ENCODE assay signal across 18 cellular contexts in genomic region chr7:22566176-22566575, GRCh38.
DNase-seq lines count a peak whose midpoint lies in the region; ATAC-seq and TF ChIP-seq lines count a peak whose summit lies in the region.
"Had no signal": no experiment of that assay in that cellular context is flagged by ENCODE, and none has a peak within 500 bp of the region (broad histone marks: within the 10 kb centered on the region; RNA-seq: fewer than 3 reads in every experiment).

No MANE protein-coding gene starts in this region.

- intact Hi-C loops in natural killer cell (cut with micrococcal nuclease) = no loop called here
- intact Hi-C loops in left colon (cut with DNase I, micrococcal nuclease) = no loop called here

- peak overlapping the region; percentile 63 to 78 for H3K27ac Mint-ChIP-seq in natural killer cell treated with Interleukin-12 subunit alpha and Interleukin-12 subunit beta and Interleukin-15 and Interleukin-18, amount 100 ng/mL, for 72 hours
- H3K27ac Mint-ChIP-seq in natural killer cell = no peak overlapping the region
- H3K27ac Mint-ChIP-seq: activated naive CD8-positive, alpha-beta T cell had no signal

- H3K4me1 Mint-ChIP-seq in natural killer cell treated with Interleukin-12 subunit alpha and Interleukin-12 subunit beta and Interleukin-15 and Interleukin-18, amount 100 ng/mL, for 72 hours (ENCODE audit: low read depth in 2 of 2) = peaks cover 38 to 59% of the 10 kb centered on the region in 2 donors
- H3K4me1 Mint-ChIP-seq in natural killer cell = peaks cover 6 to 14% of the 10 kb centered on the region in 2 donors

- TF ChIP-seq CTCF in natural killer cell (IDR thresholded peaks at IDR 0.05) = no peak
- no peak for TF ChIP-seq CTCF in RWPE2 (IDR thresholded peaks at IDR 0.05; ENCODE audit: poor library complexity, severe bottlenecking)

- peaks cover 10% of the 10 kb centered on the region for H3K36me3 Mint-ChIP-seq in natural killer cell treated with Interleukin-12 subunit alpha and Interleukin-12 subunit beta and Interleukin-15 and Interleukin-18, amount 100 ng/mL, for 72 hours
- H3K36me3 Mint-ChIP-seq in natural killer cell = no peaks in the 10 kb centered on the region
- H3K36me3 Mint-ChIP-seq: activated naive CD8-positive, alpha-beta T cell had no signal

- no peak for DNase-seq in natural killer cell treated with Interleukin-12 subunit alpha and Interleukin-12 subunit beta and Interleukin-15 and Interleukin-18, amount 100 ng/mL, for 72 hours (ENCODE audit: low spot score)
- DNase-seq in natural killer cell = no peak
- DNase-seq in RWPE2 (ENCODE audit: low spot score) = no peak
- peak; percentile 25 to 43 for DNase-seq in left colon
- DNase-seq in substantia nigra (lab: John Stamatoyannopoulos, UW) = no peak
- DNase-seq: central memory CD4-positive, alpha-beta T cell; gastrocnemius medialis; mesendoderm; NCI-H345; stimulated activated naive CD8-positive, alpha-beta T cell treated with anti-CD3 and anti-CD28 coated beads, Interleukin-15, Interleukin-2, amounts not matched to agents 100 U/mL and 50 U/mL, for 24 hours; WERI-Rb-1 had no signal

- H3K4me1 ChIP-seq in RWPE2 (ENCODE audit: insufficient read depth, poor library complexity, severe bottlenecking) = peaks cover 51% of the 10 kb centered on the region

- peak overlapping the region; percentile 83 for H3K4me3 Mint-ChIP-seq in natural killer cell treated with Interleukin-12 subunit alpha and Interleukin-12 subunit beta and Interleukin-15 and Interleukin-18, amount 100 ng/mL, for 72 hours
- H3K4me3 Mint-ChIP-seq in natural killer cell = no peak overlapping the region

- no peaks in the 10 kb centered on the region for H3K27me3 ChIP-seq in RWPE2 (ENCODE audit: insufficient read depth, poor library complexity, severe bottlenecking)
- H3K27me3 ChIP-seq: gastrocnemius medialis had no signal

- no peak overlapping the region for H3K4me3 ChIP-seq in RWPE2 (ENCODE audit: severe bottlenecking)
- H3K4me3 ChIP-seq: gastrocnemius medialis, skin epidermis had no signal

- no peak for ATAC-seq in natural killer cell treated with Interleukin-12 subunit alpha and Interleukin-12 subunit beta and Interleukin-15 and Interleukin-18, amount 100 ng/mL, for 72 hours
- no peak for ATAC-seq in natural killer cell
- ATAC-seq in RWPE2 (ENCODE audit: low read depth) = no peak
- peak; percentile 77 for ATAC-seq in left colon
- no peak for ATAC-seq in HG02798 (IDR thresholded peaks at IDR 0.05; ENCODE audit: poor library complexity, unreplicated experiment)
- ATAC-seq in HG02588 (IDR thresholded peaks at IDR 0.05; ENCODE audit: unreplicated experiment) = no peak
- ATAC-seq in GM18868 (IDR thresholded peaks at IDR 0.05; ENCODE audit: unreplicated experiment) = no peak
- ATAC-seq: gastrocnemius medialis had no signal

- H3K27ac ChIP-seq in RWPE2 (ENCODE audit: poor library complexity, severe bottlenecking) (peak overlapping the region; percentile 96), substantia nigra (ENCODE audit: low read depth, low read length, poor library complexity, severe bottlenecking) (peak overlapping the region; percentile 43)
- H3K27ac ChIP-seq: C4-2B, KMS-11, WERI-Rb-1 had no signal

- no peaks in the 10 kb centered on the region for H3K9me3 Mint-ChIP-seq in natural killer cell treated with Interleukin-12 subunit alpha and Interleukin-12 subunit beta and Interleukin-15 and Interleukin-18, amount 100 ng/mL, for 72 hours
- no peaks in the 10 kb centered on the region for H3K9me3 Mint-ChIP-seq in natural killer cell

- no peaks in the 10 kb centered on the region for H3K9me3 ChIP-seq in RWPE2 (ENCODE audit: severe bottlenecking)
- H3K9me3 ChIP-seq: gastrocnemius medialis had no signal

- H3K27me3 Mint-ChIP-seq in natural killer cell treated with Interleukin-12 subunit alpha and Interleukin-12 subunit beta and Interleukin-15 and Interleukin-18, amount 100 ng/mL, for 72 hours = peaks cover 38 to 51% of the 10 kb centered on the region in 2 donors
- H3K27me3 Mint-ChIP-seq in natural killer cell (ENCODE audit: low read depth in 2 of 2) = peaks cover 33 to 74% of the 10 kb centered on the region in 2 donors

- no peaks in the 10 kb centered on the region for H3K36me3 ChIP-seq in RWPE2 (ENCODE audit: low read depth)
- H3K36me3 ChIP-seq: gastrocnemius medialis, WERI-Rb-1 had no signal

Comparison
In these comparisons a context has a peak if more than half of its experiments do, and no peak if none do; other contexts are left out.
1. H3K27ac Mint-ChIP-seq: peak in natural killer cell treated with Interleukin-12 subunit alpha and Interleukin-12 subunit beta and Interleukin-15 and Interleukin-18, amount 100 ng/mL, for 72 hours (2 of 2); none in natural killer cell (0 of 2).
2. DNase-seq: peak in left colon (2 of 2); none in natural killer cell treated with Interleukin-12 subunit alpha and Interleukin-12 subunit beta and Interleukin-15 and Interleukin-18, amount 100 ng/mL, for 72 hours (single experiment), natural killer cell (single experiment), RWPE2 (single experiment) and substantia nigra (0 of 49).